Comparison of ENCODE assay signal across 3 cellular contexts in genomic region chr12:47957671-47958070, GRCh38. TPM values are rescaled to one million over a fixed set of nuclear protein-coding genes. Genes with fewer than 3 reads are reported as not detected.
"Had no signal": no experiment of that assay in that cellular context is flagged by ENCODE, and none has a peak within 500 bp of the region (broad histone marks: within the 10 kb centered on the region; RNA-seq: fewer than 3 reads in every experiment).

No MANE protein-coding gene starts in this region.

RNA-seq across cellular contexts. Expression of gene COL2A1, which starts 46.6 kb away (rescaled TPM):
- total RNA-seq: HT-29, IMR-90 had no signal
- polyA plus RNA-seq: IgD-negative memory B cell had no signal
